Comparison of ENCODE assay signal across 21 cellular contexts in the genomic region with DNA sequence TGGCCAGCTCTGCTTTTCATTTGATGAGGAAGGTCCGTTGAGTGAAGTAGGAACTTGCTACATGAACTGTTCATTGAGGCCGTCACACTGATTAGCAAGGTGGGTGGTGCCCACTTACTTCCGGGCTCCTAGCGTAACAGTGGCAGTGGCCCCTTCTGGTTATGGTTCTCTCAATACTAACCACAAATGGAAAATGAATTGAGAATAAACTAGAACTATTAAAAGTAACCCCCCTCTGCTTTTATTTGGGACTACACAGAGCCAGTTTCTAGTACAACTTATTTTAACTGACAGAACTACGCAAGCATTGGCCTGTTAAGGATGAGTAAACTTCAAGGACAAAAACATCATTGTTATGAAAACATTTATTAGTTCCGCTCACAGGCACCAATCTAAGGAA.
DNase-seq lines count a peak whose midpoint lies in the region; ATAC-seq and TF ChIP-seq lines count a peak whose summit lies in the region.
"Had no signal": no experiment of that assay in that cellular context is flagged by ENCODE, and none has a peak within 500 bp of the region (broad histone marks: within the 10 kb centered on the region; RNA-seq: fewer than 3 reads in every experiment).

No MANE protein-coding gene starts in this region.

- no peak overlapping the region for H3K18ac ChIP-seq in IMR-90 (ENCODE audit: low read depth, low read length)
- no peak overlapping the region for H3K18ac ChIP-seq in trophoblast cell (ENCODE audit: low read length)

- WGBS in IMR-90 (ENCODE audit: extremely low coverage in 2 of 2, insufficient read length in 1 of 2), 2 experiments: no CpG with 5 or more reads among the region's 6 CpGs
- WGBS in trophoblast cell (ENCODE audit: extremely low coverage, insufficient coverage, insufficient read length): no CpG with 5 or more reads among the region's 6 CpGs

- H4K5ac ChIP-seq in IMR-90 (ENCODE audit: low read depth, low read length): no peak overlapping the region

- CTCF ChIA-PET in IMR-90 (lab: Yijun Ruan, JAX): no interaction called here

- no peak overlapping the region for H3K23ac ChIP-seq in IMR-90 (ENCODE audit: low read depth, low read length)
- H3K23ac ChIP-seq in trophoblast cell (ENCODE audit: low read length): no peak overlapping the region

- H3K4me2 ChIP-seq in IMR-90 (ENCODE audit: low read depth, low read length): no peak overlapping the region
- no peak overlapping the region for H3K4me2 ChIP-seq in trophoblast cell (ENCODE audit: low read length)

- H3K36me3 ChIP-seq in IMR-90 (ENCODE audit: control insufficient read depth, insufficient read depth, low read length) (no peaks in the 10 kb centered on the region), trophoblast cell (ENCODE audit: control insufficient read depth in 1 of 2, insufficient read depth in 2 of 2, low read length in 2 of 2) (no peaks in the 10 kb centered on the region)

- no peak overlapping the region for H4K91ac ChIP-seq in IMR-90 (ENCODE audit: insufficient read depth, low read depth, low read length)
- H4K91ac ChIP-seq in trophoblast cell (ENCODE audit: low read depth, low read length): peak overlapping the region; percentile 24

- no peak for TF ChIP-seq POLR2A in IMR-90 (IDR thresholded peaks at IDR 0.05; ENCODE audit: low read depth, low read length)

- no peaks in the 10 kb centered on the region for H3K36me3 Mint-ChIP-seq in immature natural killer cell

- H2BK120ac ChIP-seq in IMR-90 (ENCODE audit: low read depth, low read length) (peak overlapping the region; percentile 12; the same call in 1 of the 2 replicates), trophoblast cell (ENCODE audit: insufficient read depth, low read length, poor library complexity) (peak overlapping the region; percentile 11)

- H2BK5ac ChIP-seq in IMR-90 (ENCODE audit: low read depth, low read length, poor library complexity, severe bottlenecking): no peak overlapping the region
- H2BK5ac ChIP-seq in trophoblast cell (ENCODE audit: low read depth, low read length, poor library complexity): peak overlapping the region; percentile 49

- dilution Hi-C loops in IMR-90 (cut with HindIII; ENCODE audit: low sequenced_read_pairs, unreplicated experiment): no loop called here

- POLR2A ChIA-PET in IMR-90 (lab: Charles Lee; ENCODE audit: unreplicated experiment): no interaction called here

- H2AK5ac ChIP-seq in IMR-90 (ENCODE audit: low read depth, low read length) (peak overlapping the region; percentile 83), trophoblast cell (ENCODE audit: low read length) (peak overlapping the region; percentile 95)

- H2BK12ac ChIP-seq in trophoblast cell (ENCODE audit: low read length): peak overlapping the region; percentile 80

- H3K27ac ChIP-seq in IMR-90 (ENCODE audit: insufficient read depth, low read length) (no peak overlapping the region), epithelial cell of prostate (peak overlapping the region; percentile 99), trophoblast cell (ENCODE audit: low read depth, low read length) (no peak overlapping the region)
- H3K27ac ChIP-seq: RWPE1 had no signal

- no peak overlapping the region for H2BK20ac ChIP-seq in IMR-90 (ENCODE audit: low read depth, low read length)

- no peak for TF ChIP-seq CTCF in IMR-90 (conservative IDR thresholded peaks at IDR 0.05; ENCODE audit: low read depth, low read length)

- H3K4me1 ChIP-seq in IMR-90 (ENCODE audit: control insufficient read depth, insufficient read depth, low read length) (peaks cover 7% of the 10 kb centered on the region), trophoblast cell (ENCODE audit: control insufficient read depth in 1 of 2, insufficient read depth in 2 of 2, low read length in 2 of 2) (peaks cover 7 to 9% of the 10 kb centered on the region in 2 experiments)

- TF ChIP-seq RAD21 in IMR-90 (IDR thresholded peaks at IDR 0.05; ENCODE audit: low read length): no peak

- H3K4me3 Mint-ChIP-seq in immature natural killer cell: no peak overlapping the region

- intact Hi-C loops in IMR-90 (cut with micrococcal nuclease): loop anchor here (10.0 kb wide), 1 partner anchor 511 kb away; no protein-coding TSS in a partner anchor

- ATAC-seq in IMR-90 (ENCODE audit: low read depth): no peak
- ATAC-seq: HepG2, K562, SK-N-SH treated with all-trans-retinoic acid at 6 μM for 48 hours had no signal

- H2AFZ ChIP-seq in IMR-90 (replicated peaks; ENCODE audit: low read length, poor library complexity) (no peak overlapping the region), trophoblast cell (ENCODE audit: insufficient read depth, low read length, poor library complexity) (no peak overlapping the region)

- H3K56ac ChIP-seq in IMR-90 (ENCODE audit: extremely low read depth, insufficient read depth, low read length): no peak overlapping the region

- H3K27ac Mint-ChIP-seq in immature natural killer cell: no peak overlapping the region

- H4K20me1 ChIP-seq in IMR-90 (ENCODE audit: insufficient read depth, low read length): no peaks in the 10 kb centered on the region

- H3K27me3 ChIP-seq in IMR-90 (ENCODE audit: control insufficient read depth, insufficient read depth, low read length): no peaks in the 10 kb centered on the region
- no peaks in the 10 kb centered on the region for H3K27me3 ChIP-seq in trophoblast cell (ENCODE audit: insufficient read depth, low read length)

- H3K9me3 Mint-ChIP-seq in immature natural killer cell: peaks cover 6 to 27% (median 8%) of the 10 kb centered on the region in 6 donors

- no peak overlapping the region for H2AK9ac ChIP-seq in IMR-90 (replicated peaks; ENCODE audit: low read depth, low read length, poor library complexity)

- H4K8ac ChIP-seq in IMR-90 (ENCODE audit: low read depth in 2 of 2, low read length in 2 of 2) (no peak overlapping the region; a peak in 1 of 4 replicates), trophoblast cell (ENCODE audit: low read depth, low read length) (peak overlapping the region; percentile 65)

- H2BK15ac ChIP-seq in IMR-90 (ENCODE audit: low read depth, low read length): 0 out of 3 replicates have a peak overlapping the region, but pooled peaks have one; percentile 4

- H3K4ac ChIP-seq in IMR-90 (ENCODE audit: low read depth, low read length) (peak overlapping the region; percentile 8; the same call in 1 of the 2 replicates), trophoblast cell (ENCODE audit: low read depth, low read length) (no peak overlapping the region)

- H3K27me3 Mint-ChIP-seq in immature natural killer cell (ENCODE audit: low read depth in 3 of 3): peaks cover 0 to 2% (median 2%) of the 10 kb centered on the region in 3 donors

- H3K14ac ChIP-seq in IMR-90 (replicated peaks; ENCODE audit: low read depth, low read length) (no peak overlapping the region), trophoblast cell (ENCODE audit: low read length) (no peak overlapping the region)

- H3K4me1 Mint-ChIP-seq in immature natural killer cell: no peaks in the 10 kb centered on the region

- H3K4me3 ChIP-seq in IMR-90 (ENCODE audit: insufficient read depth, low read depth, low read length): no peak overlapping the region
- no peak overlapping the region for H3K4me3 ChIP-seq in trophoblast cell (ENCODE audit: low read depth, low read length)
- H3K4me3 ChIP-seq: K562 had no signal

- H3K79me1 ChIP-seq in IMR-90 (ENCODE audit: low read depth in 1 of 2, low read length in 2 of 2): peaks cover 4 to 14% of the 10 kb centered on the region in 2 experiments; a peak in 2 of 4 replicates
- peaks cover 9% of the 10 kb centered on the region for H3K79me1 ChIP-seq in trophoblast cell (ENCODE audit: low read length)

- H3K9me3 ChIP-seq in IMR-90 (ENCODE audit: control insufficient read depth, insufficient read depth, low read length): no peaks in the 10 kb centered on the region
- H3K9me3 ChIP-seq in trophoblast cell (ENCODE audit: insufficient read depth, low read depth, low read length): peaks cover 1% of the 10 kb centered on the region

- DNase-seq in IMR-90 (no peak), SK-MEL-5 (ENCODE audit: low read depth, low spot score) (peak; percentile 58), epithelial cell of prostate (ENCODE audit: low read depth, low spot score) (no peak), trophoblast cell (no peak), immature natural killer cell (no peak), NCI-H2081 treated with DMSO at 0.1 percent for 48 hours (lab: John Stamatoyannopoulos, UW) (no peak), NCI-H2227 (lab: John Stamatoyannopoulos, UW; ENCODE audit: unreplicated experiment) (no peak), AG08396 (ENCODE audit: low spot score) (no peak)
- DNase-seq: GOT3, HCEC 1CT, Kasumi-1, MV-4-11, NCI-H1105, NCI-H2029, NCI-H2227 treated with DMSO at 0.1 percent for 48 hours, NCI-H526 treated with DMSO at 0.1 percent for 48 hours, SHP77 treated with DMSO at 0.1 percent for 48 hours had no signal

- H3K9me1 ChIP-seq in IMR-90 (ENCODE audit: insufficient read depth, low read length): peaks cover 9% of the 10 kb centered on the region

- H4K12ac ChIP-seq in trophoblast cell (ENCODE audit: low read depth, low read length): no peak overlapping the region

- no TSS peak for BruUV-seq in IMR-90 (replicated peaks; lab: Mats Ljungman, UMichigan)

- H3K9ac ChIP-seq in IMR-90 (ENCODE audit: low read depth, low read length) (no peak overlapping the region), trophoblast cell (ENCODE audit: low read length) (no peak overlapping the region)

- H3K79me2 ChIP-seq in trophoblast cell (ENCODE audit: control insufficient read depth, insufficient read depth, low read length, poor library complexity): peaks cover 2% of the 10 kb centered on the region

- in situ Hi-C loops in IMR-90 (cut with MboI; ENCODE audit: low sequenced_read_pairs): no loop called here
- in situ Hi-C loops in SK-MEL-5 (cut with HindIII; ENCODE audit: low pct_unique_long_range_greater_than_20kb, low sequenced_read_pairs): no loop called here

TF ChIP-seq in IMR-90, 13 proteins besides CTCF, POLR2A, EP300 and RAD21 (continues in another document):
- TF ChIP-seq NFE2L2 (IDR thresholded peaks at IDR 0.05; ENCODE audit: low read depth, low read length): no peak
- TF ChIP-seq SMC3 (IDR thresholded peaks at IDR 0.05; ENCODE audit: low read depth, low read length): no peak
- no peak for TF ChIP-seq FOS (IDR thresholded peaks at IDR 0.05; ENCODE audit: low read depth, low read length)
- TF ChIP-seq MXI1 (IDR thresholded peaks at IDR 0.05; ENCODE audit: borderline replicate concordance, low read depth, low read length): no peak
- no peak for TF ChIP-seq RFX5 (IDR thresholded peaks at IDR 0.05; ENCODE audit: low read depth, low read length)
- TF ChIP-seq, protein P1, sequence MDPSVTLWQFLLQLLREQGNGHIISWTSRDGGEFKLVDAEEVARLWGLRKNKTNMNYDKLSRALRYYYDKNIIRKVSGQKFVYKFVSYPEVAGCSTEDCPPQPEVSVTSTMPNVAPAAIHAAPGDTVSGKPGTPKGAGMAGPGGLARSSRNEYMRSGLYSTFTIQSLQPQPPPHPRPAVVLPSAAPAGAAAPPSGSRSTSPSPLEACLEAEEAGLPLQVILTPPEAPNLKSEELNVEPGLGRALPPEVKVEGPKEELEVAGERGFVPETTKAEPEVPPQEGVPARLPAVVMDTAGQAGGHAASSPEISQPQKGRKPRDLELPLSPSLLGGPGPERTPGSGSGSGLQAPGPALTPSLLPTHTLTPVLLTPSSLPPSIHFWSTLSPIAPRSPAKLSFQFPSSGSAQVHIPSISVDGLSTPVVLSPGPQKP (IDR thresholded peaks at IDR 0.05; ENCODE audit: borderline replicate concordance, low read depth, low read length): no peak
